Comparison of ENCODE assay signal across 1 cellular context in genomic region chr7:68250143-68250542, GRCh38.
TF ChIP-seq lines count a peak whose summit lies in the region.

No MANE protein-coding gene starts in this region.

TF ChIP-seq in HepG2, 621 proteins besides CTCF, POLR2A, EP300 and RAD21 (continued from another document):
- TF ChIP-seq ZBTB10 (CRISPR knock-in tag; IDR thresholded peaks at IDR 0.05; ENCODE audit: borderline replicate concordance), result no peak
- TF ChIP-seq TARDBP (CRISPR knock-in tag; IDR thresholded peaks at IDR 0.05), result no peak
